8 cellular contexts compared by ENCODE assay signal in genomic region chr7:90210925-90211324, GRCh38. TPM values are rescaled to one million over a fixed set of nuclear protein-coding genes. Genes with fewer than 3 reads are reported as not detected.
DNase-seq lines count a peak whose midpoint lies in the region; FAIRE-seq and TF ChIP-seq lines count a peak whose summit lies in the region.

No MANE protein-coding gene starts in this region.

- H3K9me3 ChIP-seq in breast epithelium (no peaks in the 10 kb centered on the region), mesenchymal stem cell (ENCODE audit: control insufficient read depth, low read length) (no peaks in the 10 kb centered on the region)

- H3K79me1 ChIP-seq in mesenchymal stem cell (replicated peaks; ENCODE audit: low read length, poor library complexity, severe bottlenecking) = no peaks in the 10 kb centered on the region

- DNase-seq in breast epithelium (ENCODE audit: low spot score in 2 of 2) (no peak), MCF 10A (ENCODE audit: unreplicated experiment) (no peak), choroid plexus epithelial cell (ENCODE audit: low read depth) (no peak), mesenchymal stem cell (no peak), urothelium cell line (ENCODE audit: low spot score) (peak; percentile 27), AG08396 (ENCODE audit: low spot score) (no peak), 8988T (no peak)
- DNase-seq in activated naive CD4-positive, alpha-beta T cell treated with anti-CD3 and anti-CD28 coated beads, Interleukin-2, amount 10 ng/mL, durations not matched to agents 7 days and 5 days = no peak

- peak overlapping the region; percentile 98 for H3K9ac ChIP-seq in mesenchymal stem cell (ENCODE audit: low read length)

- no peaks in the 10 kb centered on the region for H3K4me1 Mint-ChIP-seq in MCF 10A (ENCODE audit: insufficient read depth, unreplicated experiment)
- H3K4me1 Mint-ChIP-seq in activated naive CD4-positive, alpha-beta T cell treated with anti-CD3 and anti-CD28 coated beads, Interleukin-2, amount 10 ng/mL, durations not matched to agents 7 days and 5 days = peaks cover 8% of the 10 kb centered on the region

- H3K27me3 ChIP-seq in breast epithelium (no peaks in the 10 kb centered on the region), mesenchymal stem cell (ENCODE audit: control insufficient read depth in 1 of 2, insufficient read depth in 1 of 2, low read length in 2 of 2) (peaks cover 0 to 28% of the 10 kb centered on the region in 2 experiments)

- 19% methylated on average over 11 of the region's 11 CpGs for WGBS in mesenchymal stem cell

- no peak for FAIRE-seq in urothelium cell line (lab: Jason Lieb, UNC)

- H2BK15ac ChIP-seq in mesenchymal stem cell (ENCODE audit: low read depth, poor library complexity, severe bottlenecking) = no peak overlapping the region

- H3K9me3 Mint-ChIP-seq in MCF 10A (ENCODE audit: unreplicated experiment) = no peaks in the 10 kb centered on the region
- no peaks in the 10 kb centered on the region for H3K9me3 Mint-ChIP-seq in activated naive CD4-positive, alpha-beta T cell treated with anti-CD3 and anti-CD28 coated beads, Interleukin-2, amount 10 ng/mL, durations not matched to agents 7 days and 5 days

- no peak overlapping the region for H3K27ac Mint-ChIP-seq in MCF 10A (ENCODE audit: low read depth, unreplicated experiment)
- H3K27ac Mint-ChIP-seq in activated naive CD4-positive, alpha-beta T cell treated with anti-CD3 and anti-CD28 coated beads, Interleukin-2, amount 10 ng/mL, durations not matched to agents 7 days and 5 days = no peak overlapping the region

- no peak overlapping the region for H2AFZ ChIP-seq in mesenchymal stem cell (ENCODE audit: low read depth, low read length)

- CTCF ChIA-PET in MCF 10A (lab: Yijun Ruan, JAX) = interaction anchor here (0.6 to 3.5 kb wide), 22 partner anchors 9 to 1993 kb away, joined by 3 to 24 read pairs (median 5); partner anchors contain the start of gene STEAP1
- CTCF ChIA-PET in activated naive CD4-positive, alpha-beta T cell treated with anti-CD3 and anti-CD28 coated beads, Interleukin-2, amount 10 ng/mL, durations not matched to agents 7 days and 5 days (lab: Charles Lee) = interaction anchor here (1.1 to 1.5 kb wide), 5 partner anchors 13 to 222 kb away, joined by 3 to 7 read pairs (median 4); partner anchors contain the start of gene STEAP1

- no peak overlapping the region for H4K8ac ChIP-seq in mesenchymal stem cell (ENCODE audit: low read length)

- no peak overlapping the region for H2BK12ac ChIP-seq in mesenchymal stem cell (ENCODE audit: low read length in 2 of 2)

- H3K14ac ChIP-seq in mesenchymal stem cell (ENCODE audit: low read length in 2 of 2) = no peak overlapping the region

- intact Hi-C loops in breast epithelium (cut with DNase I; ENCODE audit: low total_unique reads) = no loop called here
- intact Hi-C loops in MCF 10A (cut with micrococcal nuclease) = loop anchor here (1.0 kb wide), 1 partner anchor 57 kb away; the partner anchor contains the start of gene STEAP1

- H4K91ac ChIP-seq in mesenchymal stem cell (ENCODE audit: low read length) = no peak overlapping the region

- H3K36me3 ChIP-seq in breast epithelium (no peaks in the 10 kb centered on the region), mesenchymal stem cell (ENCODE audit: control insufficient read depth in 1 of 2, insufficient read depth in 2 of 2, low read depth in 1 of 2, low read length in 2 of 2) (no peaks in the 10 kb centered on the region)

- TF ChIP-seq CTCF in breast epithelium (IDR thresholded peaks at IDR 0.05) = no peak
- TF ChIP-seq CTCF in MCF 10A (IDR thresholded peaks at IDR 0.05; ENCODE audit: unreplicated experiment) = no peak
- no peak for TF ChIP-seq CTCF in choroid plexus epithelial cell (conservative IDR thresholded peaks at IDR 0.05; ENCODE audit: low read depth, low read length)

- H3K27me3 Mint-ChIP-seq in MCF 10A (ENCODE audit: insufficient read depth, unreplicated experiment) = no peaks in the 10 kb centered on the region
- peaks cover 10% of the 10 kb centered on the region for H3K27me3 Mint-ChIP-seq in activated naive CD4-positive, alpha-beta T cell treated with anti-CD3 and anti-CD28 coated beads, Interleukin-2, amount 10 ng/mL, durations not matched to agents 7 days and 5 days

- H3K4me1 ChIP-seq in breast epithelium = no peaks in the 10 kb centered on the region
- peaks cover 8% of the 10 kb centered on the region for H3K4me1 ChIP-seq in mesenchymal stem cell (ENCODE audit: control insufficient read depth, insufficient read depth, low read depth, low read length)

- POLR2A ChIA-PET in MCF 10A (lab: Yijun Ruan, JAX) = interaction anchor here (0.7 to 2.0 kb wide), 5 partner anchors 14 to 1901 kb away, joined by 3 to 6 read pairs (median 3); partner anchors contain the start of gene STEAP1

- H3K4me3 Mint-ChIP-seq in MCF 10A (ENCODE audit: unreplicated experiment) = no peak overlapping the region
- no peak overlapping the region for H3K4me3 Mint-ChIP-seq in activated naive CD4-positive, alpha-beta T cell treated with anti-CD3 and anti-CD28 coated beads, Interleukin-2, amount 10 ng/mL, durations not matched to agents 7 days and 5 days

- no peak for TF ChIP-seq POLR2A in breast epithelium (IDR thresholded peaks at IDR 0.05)

- no peak overlapping the region for H2BK120ac ChIP-seq in mesenchymal stem cell (ENCODE audit: low read depth, low read length)

- BruUV-seq in MCF 10A (replicated peaks; lab: Mats Ljungman, UMichigan) = no TSS peak

- no peak overlapping the region for H3K4ac ChIP-seq in mesenchymal stem cell (ENCODE audit: low read depth in 1 of 2, low read length in 2 of 2)

- H3K4me3 ChIP-seq in breast epithelium = peak overlapping the region; percentile 68 to 94 (median 76)
- peak overlapping the region; percentile 67 for H3K4me3 ChIP-seq in choroid plexus epithelial cell (ENCODE audit: low read depth, low read length)
- peak overlapping the region in 1 of 2 experiments; percentile 99 for H3K4me3 ChIP-seq in mesenchymal stem cell (ENCODE audit: insufficient read depth in 1 of 2, low read depth in 1 of 2, low read length in 2 of 2)

- no peak overlapping the region for H2AK5ac ChIP-seq in mesenchymal stem cell (ENCODE audit: low read length, severe bottlenecking)

- no peak overlapping the region for H3K18ac ChIP-seq in mesenchymal stem cell (ENCODE audit: low read depth in 1 of 2, low read length in 2 of 2)

- no peak overlapping the region for H3K23ac ChIP-seq in mesenchymal stem cell (ENCODE audit: low read length in 2 of 2)

- H3K36me3 Mint-ChIP-seq in MCF 10A (ENCODE audit: insufficient read depth, unreplicated experiment) = no peaks in the 10 kb centered on the region
- H3K36me3 Mint-ChIP-seq in activated naive CD4-positive, alpha-beta T cell treated with anti-CD3 and anti-CD28 coated beads, Interleukin-2, amount 10 ng/mL, durations not matched to agents 7 days and 5 days = no peaks in the 10 kb centered on the region

- H3K27ac ChIP-seq in breast epithelium (peak overlapping the region; percentile 88 to 95), mesenchymal stem cell (ENCODE audit: low read length, poor library complexity, severe bottlenecking) (no peak overlapping the region)

- no peak overlapping the region for H2BK5ac ChIP-seq in mesenchymal stem cell (ENCODE audit: low read depth, low read length, poor library complexity, severe bottlenecking)

- peak overlapping the region; percentile 94 for H3K4me2 ChIP-seq in mesenchymal stem cell (ENCODE audit: low read length, poor library complexity, severe bottlenecking)

RNA-seq across cellular contexts. Expression of gene STEAP2, which starts 0.6 kb away (rescaled TPM):
- 10 to 100 TPM; 14.4 to 81.9 (median 22.1) TPM for total RNA-seq in breast epithelium
- total RNA-seq in MCF 10A (2022) = 0.68 and 1.3 TPM in 2 replicates
- 0.04 TPM for polyA plus RNA-seq in mesenchymal stem cell (2013, experiment 1 of 2)
- polyA plus RNA-seq in mesenchymal stem cell (2013, experiment 2 of 2) = under 0.01 TPM

RNA-seq across cellular contexts. Expression of gene CFAP69, which starts 34.0 kb away (rescaled TPM):
- total RNA-seq in breast epithelium (10 to 100 TPM; 13.0 to 45.2 (median 21.8) TPM), MCF 10A (2022) (2.9 and 3.7 TPM in 2 replicates)
- 0.73 TPM for polyA plus RNA-seq in mesenchymal stem cell (2013, experiment 1 of 2)
- 0.85 TPM for polyA plus RNA-seq in mesenchymal stem cell (2013, experiment 2 of 2)

RNA-seq across cellular contexts. Expression of gene STEAP1, which starts 56.7 kb away (rescaled TPM):
- total RNA-seq in breast epithelium (10 to 100 TPM; 19.2 to 75.1 (median 24.5) TPM), MCF 10A (2022) (3.1 and 3.2 TPM in 2 replicates)
- not detected for polyA plus RNA-seq in mesenchymal stem cell (2013, experiment 1 of 2)
- polyA plus RNA-seq in mesenchymal stem cell (2013, experiment 2 of 2) = 0.12 TPM
